Comparison of ENCODE assay signal across 1 cellular context in genomic region chr10:50219200-50219599, GRCh38.
TF ChIP-seq lines count a peak whose summit lies in the region.

No MANE protein-coding gene starts in this region.

TF ChIP-seq in HepG2, 621 proteins besides CTCF, POLR2A, EP300 and RAD21 (continued from another document):
- TF ChIP-seq GRHL1 (CRISPR knock-in tag; conservative IDR thresholded peaks at IDR 0.05) = no peak
- TF ChIP-seq ZFY (CRISPR knock-in tag; IDR thresholded peaks at IDR 0.05) = no peak
- peak; percentile 78 for TF ChIP-seq TFE3 (CRISPR knock-in tag; IDR thresholded peaks at IDR 0.05)
- peak; percentile 20; the same call in 1 of the 2 replicates for TF ChIP-seq CEBPG (CRISPR knock-in tag; IDR thresholded peaks at IDR 0.05)
- peak; percentile 91 for TF ChIP-seq THRA (CRISPR knock-in tag; IDR thresholded peaks at IDR 0.05; ENCODE audit: borderline replicate concordance)
- TF ChIP-seq PAXIP1 (CRISPR knock-in tag; conservative IDR thresholded peaks at IDR 0.05) = 0 out of 2 replicates have a peak, but pooled peaks have one; percentile 24
TF ChIP-seq in HepG2: peak in this region for 25.
